In the genomic region with DNA sequence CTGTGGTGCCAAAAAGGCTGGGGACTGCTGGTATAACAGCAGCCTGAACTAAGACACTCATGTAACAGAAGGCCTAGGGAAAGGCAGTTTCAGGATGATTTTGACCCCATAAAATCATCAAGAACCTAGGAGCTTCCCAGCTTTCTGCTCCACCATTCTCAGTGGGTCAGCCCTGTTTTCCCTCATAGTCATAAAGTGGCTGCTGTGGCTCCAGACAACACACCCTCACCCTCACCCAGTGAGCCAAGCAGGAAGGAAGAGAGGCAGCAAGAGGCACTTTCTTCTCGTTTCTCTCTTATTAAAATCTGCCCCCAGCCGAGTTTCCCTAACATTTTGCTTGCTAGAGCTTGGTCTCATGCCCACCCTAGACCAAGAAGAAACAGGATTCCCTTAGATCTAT, we compare ENCODE assay signal across 30 cellular contexts.
DNase-seq lines count a peak whose midpoint lies in the region; ATAC-seq, FAIRE-seq and TF ChIP-seq lines count a peak whose summit lies in the region.
"Had no signal": no experiment of that assay in that cellular context is flagged by ENCODE, and none has a peak within 500 bp of the region (broad histone marks: within the 10 kb centered on the region; RNA-seq: fewer than 3 reads in every experiment).

No MANE protein-coding gene starts in this region.

- no peak overlapping the region for H3K27ac Mint-ChIP-seq in neural progenitor cell
- H3K27ac Mint-ChIP-seq: activated CD8-positive, alpha-beta T cell treated with anti-CD3 and anti-CD28 coated beads for 36 hours; CD8-positive, alpha-beta memory T cell; effector memory CD8-positive, alpha-beta T cell had no signal

- no peak overlapping the region for H4K8ac ChIP-seq in H1 (ENCODE audit: extremely low read depth, insufficient read depth, low read length)

- TF ChIP-seq CTCF in heart right ventricle (IDR thresholded peaks at IDR 0.05) (no peak), H1 (IDR thresholded peaks at IDR 0.05; ENCODE audit: control extremely low read depth in 1 of 3, insufficient read depth in 1 of 3, low read depth in 1 of 3, low read length in 3 of 3) (no peak), neural progenitor cell (IDR thresholded peaks at IDR 0.05) (no peak), stomach (IDR thresholded peaks at IDR 0.05) (no peak)

- peak overlapping the region in 6 of 10 donors; percentile 18 to 80 (median 41) for H3K27ac ChIP-seq in heart right ventricle
- no peak overlapping the region for H3K27ac ChIP-seq in H1 (ENCODE audit: low read depth, low read length)
- no peak overlapping the region for H3K27ac ChIP-seq in neural progenitor cell
- H3K27ac ChIP-seq in stomach = peak overlapping the region in 2 of 5 donors; percentile 15 to 49
- H3K27ac ChIP-seq: gastrocnemius medialis, GM23248 had no signal

- H3K18ac ChIP-seq in H1 (ENCODE audit: extremely low read depth, low read length) = no peak overlapping the region

- ATAC-seq in heart right ventricle (no peak), HG03565 (IDR thresholded peaks at IDR 0.05; ENCODE audit: unreplicated experiment) (no peak)
- ATAC-seq: activated CD4-positive, CD25-positive, alpha-beta regulatory T cell treated with anti-CD3 and anti-CD28 coated beads, Interleukin-2, amount 50 U/mL, for 24 hours; activated CD8-positive, alpha-beta T cell treated with anti-CD3 and anti-CD28 coated beads for 36 hours; effector memory CD8-positive, alpha-beta T cell; gastrocnemius medialis had no signal

- H2BK5ac ChIP-seq in H1 (ENCODE audit: low read depth, low read length) = no peak overlapping the region

- no peaks in the 10 kb centered on the region for H3K36me3 Mint-ChIP-seq in neural progenitor cell

- no peak overlapping the region for H4K91ac ChIP-seq in H1 (replicated peaks; ENCODE audit: insufficient read length, low read length)

- H3K4ac ChIP-seq in H1 (replicated peaks; ENCODE audit: insufficient read length, low read depth, low read length) = no peak overlapping the region

- WGBS in heart right ventricle, 2 donors = 88 to 98% methylated on average over 2 of the region's 2 CpGs
- WGBS in H1 (ENCODE audit: extremely low coverage in 1 of 2, insufficient coverage in 1 of 2, insufficient read length in 1 of 2, insufficient replicate concordance in 2 of 2, low coverage in 1 of 2, low lambda C conversion rate in 2 of 2, missing lambda C conversion rate in 1 of 2), 2 experiments = 86% methylated on average over 2 of the region's 2 CpGs; no CpG with 5 or more reads in 1 of the 2 experiments
- 92 to 97% (median 94%) methylated on average over 2 of the region's 2 CpGs for WGBS in stomach, 5 donors

- FAIRE-seq in H1 (lab: Jason Lieb, UNC) = no peak
- FAIRE-seq: A204.1, colon, HTR-8/SVneo, islet of Langerhans had no signal

- no peak overlapping the region for H2AK5ac ChIP-seq in H1 (ENCODE audit: low read depth, low read length)

- peak overlapping the region; percentile 57 for H3K4me3 Mint-ChIP-seq in neural progenitor cell
- H3K4me3 Mint-ChIP-seq: activated CD8-positive, alpha-beta T cell treated with anti-CD3 and anti-CD28 coated beads for 36 hours; CD8-positive, alpha-beta memory T cell; effector memory CD8-positive, alpha-beta T cell had no signal

- H2AFZ ChIP-seq in H1 (ENCODE audit: low read length) (no peak overlapping the region), neural progenitor cell (replicated peaks) (no peak overlapping the region)
- H2AFZ ChIP-seq: GM23248, PC-9 had no signal

- peaks cover 32% of the 10 kb centered on the region for H3F3A ChIP-seq in neural progenitor cell (ENCODE audit: low read depth)

- DNase-seq in heart right ventricle = no peak
- no peak for DNase-seq in cardiac septum (ENCODE audit: low spot score)
- no peak for DNase-seq in H1 (ENCODE audit: low read depth in 1 of 2, low spot score in 2 of 2)
- no peak for DNase-seq in neural progenitor cell (ENCODE audit: low spot score)
- DNase-seq in stomach = no peak
- DNase-seq in NCI-H2081 (lab: John Stamatoyannopoulos, UW) = no peak
- no peak for DNase-seq in mucosa of gallbladder (ENCODE audit: low spot score)
- DNase-seq: activated CD8-positive, alpha-beta T cell treated with anti-CD3 and anti-CD28 coated beads for 36 hours; activated effector memory CD4-positive, alpha-beta T cell treated with Interleukin-2 at 50 U/mL for 16 hours; AML-193; CD8-positive, alpha-beta memory T cell; effector memory CD8-positive, alpha-beta T cell; esophagus squamous epithelium; gastrocnemius medialis; GDM1; GM23248; MV-4-11; NCI-H146; NCI-H510A; NK-92 treated with Interleukin-12 subunit alpha and Interleukin-12 subunit beta, amount 100 ng/mL, for 24 hours; occipital lobe; PC-9; stimulated activated CD4-positive, alpha-beta T cell treated with anti-CD3 and anti-CD28 coated beads, Interleukin-4, amount 100 ng/mL, for 24 hours; stimulated activated naive CD4-positive, alpha-beta T cell had no signal

- no peak overlapping the region for H2BK15ac ChIP-seq in H1 (ENCODE audit: low read length)

- H4K20me1 ChIP-seq in H1 (replicated peaks in 1 of 2; ENCODE audit: control insufficient read depth in 1 of 2, insufficient read depth in 2 of 2, low read length in 2 of 2) = no peaks in the 10 kb centered on the region
- H4K20me1 ChIP-seq in neural progenitor cell (ENCODE audit: low read depth) = peaks cover 3% of the 10 kb centered on the region

- POLR2A ChIA-PET in H1 (lab: Charles Lee; ENCODE audit: partially characterized antibody) = interaction anchor here (0.8 to 5.3 kb wide), 5 partner anchors 9 to 79 kb away, joined by 3 to 37 read pairs (median 5); no protein-coding TSS in a partner anchor

- H3K4me1 Mint-ChIP-seq in neural progenitor cell = peaks cover 50% of the 10 kb centered on the region

- no peak overlapping the region for H3K56ac ChIP-seq in H1 (replicated peaks; ENCODE audit: insufficient read length, low read depth, low read length)

- no peak overlapping the region for H3K14ac ChIP-seq in H1 (ENCODE audit: insufficient read length)

- peaks cover 0 to 64% (median 27%) of the 10 kb centered on the region in 9 donors for H3K4me1 ChIP-seq in heart right ventricle
- H3K4me1 ChIP-seq in H1 (replicated peaks in 1 of 4; ENCODE audit: control insufficient read depth in 3 of 4, insufficient read depth in 4 of 4, low read length in 3 of 4) = peaks cover 0 to 10% (median 4%) of the 10 kb centered on the region in 4 experiments; a peak in 4 of 7 replicates
- H3K4me1 ChIP-seq in neural progenitor cell = peaks cover 9% of the 10 kb centered on the region
- H3K4me1 ChIP-seq in stomach = peaks cover 15 to 39% (median 28%) of the 10 kb centered on the region in 4 donors

- H3K27me3 Mint-ChIP-seq in neural progenitor cell (ENCODE audit: insufficient read depth, low read depth) = peaks cover 25% of the 10 kb centered on the region
- H3K27me3 Mint-ChIP-seq: activated CD8-positive, alpha-beta T cell treated with anti-CD3 and anti-CD28 coated beads for 36 hours had no signal

- H4K5ac ChIP-seq in H1 (ENCODE audit: insufficient read length, low read depth, low read length) = no peak overlapping the region

- H3K9me3 ChIP-seq in heart right ventricle (peaks cover 0 to 6% (median 0%) of the 10 kb centered on the region in 11 donors), H1 (ENCODE audit: insufficient read depth in 2 of 2, low read depth in 1 of 2, low read length in 1 of 2) (no peaks in the 10 kb centered on the region; a peak in 1 of 4 replicates), neural progenitor cell (ENCODE audit: low read depth) (no peaks in the 10 kb centered on the region), stomach (no peaks in the 10 kb centered on the region)
- H3K9me3 ChIP-seq: gastrocnemius medialis had no signal

- CTCF ChIA-PET in H1 (lab: Charles Lee; ENCODE audit: partially characterized antibody) = interaction anchor here (0.6 to 13.8 kb wide), 11 partner anchors 9 to 162 kb away, joined by 3 to 159 read pairs (median 4); no protein-coding TSS in a partner anchor

- TF ChIP-seq RAD21 in H1 (IDR thresholded peaks at IDR 0.05 in 1 of 2, conservative IDR thresholded peaks at IDR 0.05 in 1 of 2; ENCODE audit: low read depth in 2 of 2, low read length in 2 of 2) = no peak

- H3K36me3 ChIP-seq in heart right ventricle (no peaks in the 10 kb centered on the region), H1 (ENCODE audit: control insufficient read depth in 2 of 4, insufficient read depth in 4 of 4, low read length in 3 of 4) (no peaks in the 10 kb centered on the region), neural progenitor cell (no peaks in the 10 kb centered on the region), stomach (no peaks in the 10 kb centered on the region)
- H3K36me3 ChIP-seq: esophagus squamous epithelium, gastrocnemius medialis had no signal

- TF ChIP-seq EP300 in H1 (IDR thresholded peaks at IDR 0.05; ENCODE audit: borderline replicate concordance in 1 of 2, low read depth in 2 of 2, low read length in 2 of 2) = no peak
- TF ChIP-seq EP300 in stomach (IDR thresholded peaks at IDR 0.05) = no peak

- 0 out of 2 replicates have a peak overlapping the region, but pooled peaks have one; percentile 52 for H2BK12ac ChIP-seq in H1 (ENCODE audit: low read depth, low read length)

- H2BK20ac ChIP-seq in H1 (ENCODE audit: low read length) = 0 out of 2 replicates have a peak overlapping the region, but pooled peaks have one; percentile 56

- no peaks in the 10 kb centered on the region for H3K27me3 ChIP-seq in heart right ventricle
- H3K27me3 ChIP-seq in H1 (replicated peaks in 1 of 4; ENCODE audit: control insufficient read depth in 3 of 4, extremely low read depth in 1 of 4, insufficient read depth in 3 of 4, low read length in 3 of 4) = peaks cover 0 to 2% (median 0%) of the 10 kb centered on the region in 4 experiments; a peak in 2 of 7 replicates
- H3K27me3 ChIP-seq in neural progenitor cell = no peaks in the 10 kb centered on the region
- no peaks in the 10 kb centered on the region for H3K27me3 ChIP-seq in stomach
- H3K27me3 ChIP-seq: esophagus squamous epithelium, gastrocnemius medialis had no signal

- H3K4me2 ChIP-seq in H1 (ENCODE audit: insufficient read depth in 1 of 2, low read depth in 2 of 2, low read length in 2 of 2) = no peak overlapping the region
- no peak overlapping the region for H3K4me2 ChIP-seq in neural progenitor cell

- H3K79me1 ChIP-seq in H1 (ENCODE audit: low read depth, low read length) = no peaks in the 10 kb centered on the region

- H2BK120ac ChIP-seq in H1 (replicated peaks; ENCODE audit: low read depth, low read length) = no peak overlapping the region

- H3K9me3 Mint-ChIP-seq in neural progenitor cell = peaks cover 5% of the 10 kb centered on the region
- H3K9me3 Mint-ChIP-seq: activated CD8-positive, alpha-beta T cell treated with anti-CD3 and anti-CD28 coated beads for 36 hours; CD8-positive, alpha-beta memory T cell; effector memory CD8-positive, alpha-beta T cell had no signal

- intact Hi-C loops in heart right ventricle (cut with DNase I) = loop anchor here in 1 of 10 donors (5.0 kb wide), 1 partner anchor 45 kb away; no protein-coding TSS in a partner anchor
- intact Hi-C loops in cardiac septum (cut with DNase I) = no loop called here
- intact Hi-C loops in stomach (cut with DNase I; ENCODE audit: low total_unique reads) = no loop called here

- H3K79me2 ChIP-seq in H1 (ENCODE audit: control insufficient read depth in 1 of 2, insufficient read depth in 2 of 2, low read length in 2 of 2) (no peaks in the 10 kb centered on the region), neural progenitor cell (ENCODE audit: low read depth) (no peaks in the 10 kb centered on the region)

- H3K4me3 ChIP-seq in heart right ventricle (no peak overlapping the region), H1 (ENCODE audit: extremely low read depth in 1 of 4, insufficient read depth in 2 of 4, low read depth in 3 of 4, low read length in 4 of 4) (no peak overlapping the region), neural progenitor cell (no peak overlapping the region), stomach (no peak overlapping the region)
- H3K4me3 ChIP-seq: esophagus squamous epithelium, gastrocnemius medialis, GM23248, PC-9 had no signal

- H3K9ac ChIP-seq in H1 (replicated peaks in 1 of 4; ENCODE audit: extremely low read depth in 1 of 4, low read depth in 3 of 4, low read length in 3 of 4) (no peak overlapping the region), neural progenitor cell (no peak overlapping the region)
- H3K9ac ChIP-seq: GM23248 had no signal

- TF ChIP-seq POLR2A in H1 (IDR thresholded peaks at IDR 0.05; ENCODE audit: control extremely low read depth in 1 of 2, low read depth in 2 of 2, low read length in 2 of 2) (no peak), stomach (IDR thresholded peaks at IDR 0.05) (no peak)

- no peaks in the 10 kb centered on the region for H3K23me2 ChIP-seq in H1 (ENCODE audit: low read depth, low read length)

- H3K23ac ChIP-seq in H1 (ENCODE audit: insufficient read length) = no peak overlapping the region

Comparison
In these comparisons a context has a peak if more than half of its experiments do, and no peak if none do; other contexts are left out.
1. H3K27ac ChIP-seq: peak in heart right ventricle (6 of 10); none in H1 (single experiment) and neural progenitor cell (single experiment).